ENCODE assay signal across 16 cellular contexts in the genomic region with DNA sequence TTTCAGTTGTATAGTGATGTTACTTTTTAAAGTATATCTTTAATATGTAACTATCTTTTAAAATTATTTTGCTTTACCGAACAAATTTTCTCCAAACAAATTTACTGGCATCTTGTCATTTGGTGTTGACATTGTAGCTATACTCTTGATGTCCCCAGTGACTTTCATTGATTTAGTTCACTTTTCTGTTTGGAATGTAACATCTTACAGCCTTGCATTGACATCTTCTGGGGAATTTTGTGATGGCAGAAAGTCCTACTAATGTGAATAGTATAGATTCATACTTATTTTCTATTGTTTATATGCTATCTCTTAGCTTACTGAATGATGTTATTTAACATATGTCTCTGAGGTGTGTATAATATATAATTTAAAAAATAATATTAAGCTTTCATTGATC.
A peak's percentile ranks its signal among the peaks of the same experiment; 100 is the strongest.
DNase-seq lines count a peak whose midpoint lies in the region; FAIRE-seq and TF ChIP-seq lines count a peak whose summit lies in the region.
"Had no signal": no experiment of that assay in that cellular context is flagged by ENCODE, and none has a peak within 500 bp of the region (broad histone marks: within the 10 kb centered on the region; RNA-seq: fewer than 3 reads in every experiment).

No MANE protein-coding gene starts in this region.

- H3K4ac ChIP-seq in mesendoderm (ENCODE audit: low read depth, low read length), result no peak overlapping the region

- intact Hi-C loops in head of caudate nucleus (cut with DNase I), result no loop called here

- no peaks in the 10 kb centered on the region for H3K4me1 ChIP-seq in mesendoderm (ENCODE audit: control insufficient read depth, low read depth, low read length)

- H3K18ac ChIP-seq in mesendoderm (ENCODE audit: low read length), result no peak overlapping the region

- no peak overlapping the region for H3K4me3 ChIP-seq in mesendoderm (ENCODE audit: low read length)
- H3K4me3 ChIP-seq: SK-N-MC had no signal

- DNase-seq in ACHN, result peak; percentile 12
- DNase-seq in D721Med (ENCODE audit: insufficient read length, low spot score), result no peak
- peak; percentile 8 for DNase-seq in NCI-H748 treated with DMSO at 0.1 percent for 48 hours (lab: John Stamatoyannopoulos, UW)
- peak; percentile 7 for DNase-seq in mesendoderm
- no peak for DNase-seq in head of caudate nucleus
- DNase-seq in NCI-H2171 (lab: John Stamatoyannopoulos, UW), result no peak
- no peak for DNase-seq in activated T-cell treated with anti-CD3 and anti-CD28 coated beads, Interleukin-2, amount 50 U/mL, for 48 hours
- DNase-seq: Calu3; CD4-positive, alpha-beta T cell; DMS79 treated with DMSO at 0.1 percent for 48 hours; HCEC 1CT; MV-4-11; NCI-H2029; NCI-H524 had no signal

- no peaks in the 10 kb centered on the region for H3K79me1 ChIP-seq in mesendoderm (ENCODE audit: low read length)

- H3K27ac ChIP-seq in mesendoderm (ENCODE audit: low read depth, low read length), result no peak overlapping the region
- H3K27ac ChIP-seq: SK-N-MC had no signal

- H3K23ac ChIP-seq in mesendoderm (ENCODE audit: low read length), result no peak overlapping the region

- H3K9ac ChIP-seq in mesendoderm (ENCODE audit: low read length), result no peak overlapping the region

- H2BK120ac ChIP-seq in mesendoderm (ENCODE audit: low read depth, low read length), result no peak overlapping the region

- H2BK5ac ChIP-seq in mesendoderm (ENCODE audit: low read length), result no peak overlapping the region

- H3K56ac ChIP-seq in mesendoderm (ENCODE audit: low read length), result no peak overlapping the region

- no peaks in the 10 kb centered on the region for H3K36me3 ChIP-seq in mesendoderm (ENCODE audit: control insufficient read depth, insufficient read depth, low read length)

- in situ Hi-C loops in ACHN (cut with HindIII; ENCODE audit: low pct_ligation_motif_present, low pct_unique_long_range_greater_than_20kb, low sequenced_read_pairs), result no loop called here

- no peak overlapping the region for H2AK5ac ChIP-seq in mesendoderm (ENCODE audit: low read length)

- H4K5ac ChIP-seq in mesendoderm (ENCODE audit: low read length), result no peak overlapping the region

- no peak overlapping the region for H3K4me2 ChIP-seq in mesendoderm (ENCODE audit: low read length)

- H3K79me2 ChIP-seq in mesendoderm (ENCODE audit: control insufficient read depth, insufficient read depth, low read length), result no peaks in the 10 kb centered on the region

- peak; percentile 14 for TF ChIP-seq CTCF in D721Med (IDR thresholded peaks at IDR 0.05; ENCODE audit: insufficient read depth, missing control alignments)

- no peak overlapping the region for H4K8ac ChIP-seq in mesendoderm (ENCODE audit: low read depth, low read length)

- FAIRE-seq in D721Med (lab: Jason Lieb, UNC), result no peak
- FAIRE-seq: HTR-8/SVneo had no signal

- H3K27me3 ChIP-seq in mesendoderm (ENCODE audit: insufficient read depth, low read length, poor library complexity), result no peaks in the 10 kb centered on the region

- no CpG with 5 or more reads among the region's 1 CpG for WGBS in mesendoderm (ENCODE audit: extremely low coverage, insufficient coverage, low lambda C conversion rate)

- no peak overlapping the region for H2BK15ac ChIP-seq in mesendoderm (replicated peaks; ENCODE audit: low read depth)

Comparison
In these comparisons a context has a peak if more than half of its experiments do, and no peak if none do; other contexts are left out.
1. DNase-seq: peak in ACHN (single experiment), NCI-H748 treated with DMSO at 0.1 percent for 48 hours (single experiment) and mesendoderm (single experiment); none in D721Med (single experiment), head of caudate nucleus (0 of 42), NCI-H2171 (single experiment) and activated T-cell treated with anti-CD3 and anti-CD28 coated beads, Interleukin-2, amount 50 U/mL, for 48 hours (0 of 2).